1 cellular context compared by ENCODE assay signal in the genomic region with DNA sequence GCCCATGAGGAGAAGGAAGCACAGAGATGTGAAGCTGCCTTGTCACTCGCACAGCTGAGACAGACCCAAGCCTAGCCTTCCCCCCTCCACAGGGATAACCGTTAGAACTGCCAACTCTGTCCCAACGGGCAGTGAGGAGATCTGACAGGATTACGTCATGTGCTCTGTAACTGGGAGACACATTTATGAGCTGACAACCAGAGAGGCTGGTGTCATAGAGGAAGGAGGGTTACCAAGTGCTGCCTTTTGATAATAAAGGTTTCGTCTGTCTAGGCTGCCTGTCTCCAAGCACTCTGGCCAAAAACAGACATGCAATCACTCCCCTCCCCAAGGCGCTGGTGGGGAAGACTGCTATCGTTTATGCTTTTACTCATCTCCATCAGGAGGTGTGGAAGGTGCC.
TF ChIP-seq lines count a peak whose summit lies in the region.

No MANE protein-coding gene starts in this region.

TF ChIP-seq in SK-N-SH, 30 proteins besides CTCF, POLR2A, EP300 and RAD21 (continued from another document):
- TF ChIP-seq, protein P1, sequence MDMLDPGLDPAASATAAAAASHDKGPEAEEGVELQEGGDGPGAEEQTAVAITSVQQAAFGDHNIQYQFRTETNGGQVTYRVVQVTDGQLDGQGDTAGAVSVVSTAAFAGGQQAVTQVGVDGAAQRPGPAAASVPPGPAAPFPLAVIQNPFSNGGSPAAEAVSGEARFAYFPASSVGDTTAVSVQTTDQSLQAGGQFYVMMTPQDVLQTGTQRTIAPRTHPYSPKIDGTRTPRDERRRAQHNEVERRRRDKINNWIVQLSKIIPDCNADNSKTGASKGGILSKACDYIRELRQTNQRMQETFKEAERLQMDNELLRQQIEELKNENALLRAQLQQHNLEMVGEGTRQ (IDR thresholded peaks at IDR 0.05; ENCODE audit: borderline replicate concordance, low read depth, low read length): no peak
- no peak for TF ChIP-seq REST (IDR thresholded peaks at IDR 0.05; ENCODE audit: low read depth, low read length)
